24 cellular contexts compared by ENCODE assay signal in the genomic region with DNA sequence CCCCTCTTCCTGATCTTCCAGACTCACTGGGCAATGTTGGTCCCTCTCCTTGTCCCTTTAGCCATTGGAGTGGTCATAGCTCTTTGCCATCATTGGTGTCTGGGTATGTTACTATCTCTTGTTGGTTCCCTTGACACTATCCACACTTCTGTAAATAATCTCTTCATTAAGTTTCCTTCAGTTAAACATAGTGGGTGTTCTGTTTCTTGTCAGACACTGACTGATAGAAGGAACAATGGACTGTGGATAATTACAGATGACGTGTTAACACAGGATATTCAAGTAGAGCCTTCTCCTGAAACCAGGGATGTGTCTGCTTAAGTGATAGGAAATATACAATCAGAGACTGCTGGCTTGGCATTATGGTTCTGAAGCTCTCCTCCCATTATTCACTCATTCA.
"Had no signal": no experiment of that assay in that cellular context is flagged by ENCODE, and none has a peak within 500 bp of the region (broad histone marks: within the 10 kb centered on the region; RNA-seq: fewer than 3 reads in every experiment).

No MANE protein-coding gene starts in this region.

- H3K9me3 ChIP-seq: colonic mucosa, gastrocnemius medialis, left lung, pancreas, right lobe of liver, suprapubic skin, transverse colon, vagina had no signal

- H3K4me1 ChIP-seq: colonic mucosa, left lung, pancreas, right lobe of liver had no signal

- DNase-seq: colonic mucosa; effector CD8-positive, alpha-beta T cell; endodermal cell; foreskin fibroblast; gastrocnemius medialis; head of caudate nucleus; left cardiac atrium; left lung; natural killer cell; pancreas; retina; right lobe of liver; small intestine; stimulated activated CD4-positive, alpha-beta T cell treated with anti-CD3 and anti-CD28 coated beads, Interleukin-12 subunit alpha, Interleukin-12 subunit beta, amount 100 ng/mL, for 4 hours; stimulated activated CD4-positive, alpha-beta T cell treated with anti-CD3 and anti-CD28 coated beads, Interleukin-1b, Interleukin-23, amount 100 ng/mL, for 48 hours; stimulated activated CD4-positive, alpha-beta T cell treated with anti-CD3 and anti-CD28 coated beads, Interleukin-4, amount 100 ng/mL, for 1 hour; stimulated activated CD8-positive, alpha-beta memory T cell treated with anti-CD3 and anti-CD28 coated beads, Interleukin-4, amount 100 ng/mL, for 48 hours; stimulated activated naive CD4-positive, alpha-beta T cell; stimulated activated naive CD8-positive, alpha-beta T cell treated with anti-CD3 and anti-CD28 coated beads, Interleukin-15, amount 100 ng/mL, for 72 hours; transverse colon had no signal

- ATAC-seq: esophagus mucosa; gastrocnemius medialis; left cardiac atrium; left lung; natural killer cell; pancreas; right lobe of liver; stimulated activated naive CD8-positive, alpha-beta T cell treated with anti-CD3 and anti-CD28 coated beads, Interleukin-15, amount 100 ng/mL, for 72 hours had no signal

- H3K36me3 ChIP-seq: colonic mucosa, gastrocnemius medialis, left lung, pancreas, right lobe of liver, suprapubic skin, transverse colon, vagina had no signal

- H3K27ac ChIP-seq: colonic mucosa, epithelial cell of prostate, gastrocnemius medialis, left lung, pancreas, right lobe of liver, suprapubic skin, transverse colon, vagina had no signal

- H3K4me3 ChIP-seq: colonic mucosa, gastrocnemius medialis, left lung, pancreas, right lobe of liver, suprapubic skin, transverse colon, vagina had no signal

- H3K27me3 ChIP-seq: colonic mucosa, gastrocnemius medialis, left lung, pancreas, right lobe of liver, suprapubic skin, transverse colon, vagina had no signal
